In the genomic region with DNA sequence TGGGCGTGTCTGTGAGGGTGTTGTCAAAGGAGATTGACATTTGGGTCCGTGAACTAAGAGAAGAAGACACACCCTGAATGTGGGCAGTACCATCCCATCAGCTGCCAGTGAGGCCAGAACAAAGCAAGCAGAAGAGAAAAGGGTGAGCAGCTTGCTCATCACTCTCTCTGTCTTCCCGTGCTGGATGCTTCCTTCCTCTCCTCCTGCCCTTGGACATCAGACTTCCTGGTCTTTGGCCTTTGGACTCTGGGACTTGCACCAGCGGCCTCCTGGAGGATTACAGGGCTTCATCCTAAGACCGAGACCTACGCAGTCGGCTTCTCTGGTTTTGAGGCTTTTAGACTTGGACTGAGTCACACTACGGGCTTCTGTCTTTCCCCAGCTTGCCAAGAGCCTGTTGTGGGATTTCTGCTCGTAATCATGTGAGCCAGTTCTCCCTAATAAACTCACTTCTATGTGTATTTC, we compare ENCODE assay signal across 12 cellular contexts. TPM values are rescaled to one million over a fixed set of nuclear protein-coding genes. Genes with fewer than 3 reads are reported as not detected.
A peak's percentile ranks its signal among the peaks of the same experiment; 100 is the strongest.
DNase-seq lines count a peak whose midpoint lies in the region; ATAC-seq and TF ChIP-seq lines count a peak whose summit lies in the region.
"Had no signal": no experiment of that assay in that cellular context is flagged by ENCODE, and none has a peak within 500 bp of the region (broad histone marks: within the 10 kb centered on the region; RNA-seq: fewer than 3 reads in every experiment).

No MANE protein-coding gene starts in this region.

- intact Hi-C loops in Right ventricle myocardium inferior (cut with DNase I) (no loop called here), cardiac septum (cut with DNase I) (no loop called here), MCF 10A (cut with micrococcal nuclease) (no loop called here), left lung (cut with DNase I) (no loop called here)

- H3K36me3 ChIP-seq in left lung, result peaks cover 0 to 9% of the 10 kb centered on the region in 2 donors
- H3K36me3 ChIP-seq: BLaER1 had no signal

- ATAC-seq in Right ventricle myocardium inferior, result peak; percentile 58
- ATAC-seq in left lung, result peak; percentile 48
- no peak for ATAC-seq in GM21367 (IDR thresholded peaks at IDR 0.05; ENCODE audit: unreplicated experiment)
- ATAC-seq in GM21825 (IDR thresholded peaks at IDR 0.05; ENCODE audit: unreplicated experiment), result no peak

- DNase-seq in Right ventricle myocardium inferior (ENCODE audit: missing footprints) (no peak), cardiac septum (ENCODE audit: low spot score) (no peak), MCF 10A (ENCODE audit: unreplicated experiment) (peak; percentile 45), left lung (no peak), dedifferentiated amniotic fluid mesenchymal stem cell (ENCODE audit: extremely low spot score) (no peak)
- DNase-seq in effector CD8-positive, alpha-beta T cell (lab: John Stamatoyannopoulos, UW), result no peak
- DNase-seq: stimulated activated CD4-positive, alpha-beta T cell treated with anti-CD3 and anti-CD28 coated beads, Interleukin-4, amount 100 ng/mL, for 1 hour had no signal

- H3K27me3 Mint-ChIP-seq in MCF 10A (ENCODE audit: insufficient read depth, unreplicated experiment), result peaks cover 48% of the 10 kb centered on the region
- H3K27me3 Mint-ChIP-seq: activated naive CD4-positive, alpha-beta T cell treated with anti-CD3 and anti-CD28 coated beads, Interleukin-2, amount 50 U/mL, for 24 hours had no signal

- H3K27ac ChIP-seq in left lung, result no peak overlapping the region
- H3K27ac ChIP-seq: BLaER1, SK-N-MC had no signal

- CTCF ChIA-PET in MCF 10A (lab: Yijun Ruan, JAX), result interaction anchor here (0.7 to 1.6 kb wide), 4 partner anchors 57 to 155 kb away, joined by 3 to 7 read pairs (median 5); no protein-coding TSS in a partner anchor

- H3K27me3 ChIP-seq in left lung, result no peaks in the 10 kb centered on the region
- H3K27me3 ChIP-seq: BLaER1 had no signal

- no peaks in the 10 kb centered on the region for H3K9me3 Mint-ChIP-seq in MCF 10A (ENCODE audit: unreplicated experiment)
- H3K9me3 Mint-ChIP-seq: activated naive CD4-positive, alpha-beta T cell treated with anti-CD3 and anti-CD28 coated beads, Interleukin-2, amount 50 U/mL, for 24 hours had no signal

- peaks cover 0 to 4% of the 10 kb centered on the region in 2 donors for H3K4me1 ChIP-seq in left lung

- no peak overlapping the region for H3K4me3 ChIP-seq in left lung
- H3K4me3 ChIP-seq: BLaER1, SK-N-MC had no signal

- BruUV-seq in MCF 10A (replicated peaks; lab: Mats Ljungman, UMichigan), result no TSS peak

- no peak for TF ChIP-seq CTCF in MCF 10A (IDR thresholded peaks at IDR 0.05; ENCODE audit: unreplicated experiment)
- no peak for TF ChIP-seq CTCF in left lung (IDR thresholded peaks at IDR 0.05)

- no peak overlapping the region for H3K27ac Mint-ChIP-seq in MCF 10A (ENCODE audit: low read depth, unreplicated experiment)
- H3K27ac Mint-ChIP-seq: activated naive CD4-positive, alpha-beta T cell treated with anti-CD3 and anti-CD28 coated beads, Interleukin-2, amount 50 U/mL, for 24 hours had no signal

- H3K36me3 Mint-ChIP-seq in MCF 10A (ENCODE audit: insufficient read depth, unreplicated experiment), result no peaks in the 10 kb centered on the region
- H3K36me3 Mint-ChIP-seq: activated naive CD4-positive, alpha-beta T cell treated with anti-CD3 and anti-CD28 coated beads, Interleukin-2, amount 50 U/mL, for 24 hours had no signal

- no peak overlapping the region for H3K4me3 Mint-ChIP-seq in MCF 10A (ENCODE audit: unreplicated experiment)
- H3K4me3 Mint-ChIP-seq: activated naive CD4-positive, alpha-beta T cell treated with anti-CD3 and anti-CD28 coated beads, Interleukin-2, amount 50 U/mL, for 24 hours had no signal

- H3K4me1 Mint-ChIP-seq in MCF 10A (ENCODE audit: insufficient read depth, unreplicated experiment), result peaks cover 6% of the 10 kb centered on the region

- POLR2A ChIA-PET in MCF 10A (lab: Yijun Ruan, JAX), result interaction anchor here (0.6 to 1.2 kb wide), 2 partner anchors 18 to 258 kb away, joined by 3 read pairs; no protein-coding TSS in a partner anchor

- no peaks in the 10 kb centered on the region for H3K9me3 ChIP-seq in left lung
- H3K9me3 ChIP-seq: BLaER1 had no signal

RNA-seq across cellular contexts. Expression of gene APOL2, which starts 18.8 kb away (rescaled TPM):
- total RNA-seq in Right ventricle myocardium inferior, result 67.0 TPM
- total RNA-seq in cardiac septum, result 47.9 TPM
- total RNA-seq in MCF 10A (2022), result 16.0 and 38.7 TPM in 2 replicates
- total RNA-seq in left lung, result 10 to 100 TPM; 51.3 to 63.0 TPM

RNA-seq across cellular contexts. Expression of gene APOL4, which starts 18.9 kb away (rescaled TPM):
- 6.9 TPM for total RNA-seq in Right ventricle myocardium inferior
- total RNA-seq in cardiac septum, result 6.1 TPM
- not detected in 2 replicates for total RNA-seq in MCF 10A (2022)
- 10 to 100 TPM in 1 of 2 donors, 1 to 10 TPM in 1; 8.5 to 12.8 TPM for total RNA-seq in left lung

RNA-seq across cellular contexts. Expression of gene APOL1, which starts 32.4 kb away (rescaled TPM):
- total RNA-seq in Right ventricle myocardium inferior, result 22.1 TPM
- total RNA-seq in cardiac septum, result 25.6 TPM
- total RNA-seq in MCF 10A (2022), result 0.14 and 0.69 TPM in 2 replicates
- total RNA-seq in left lung, result 100 to 1,000 TPM in 1 of 2 donors, 10 to 100 TPM in 1; 89.4 to 109 TPM

RNA-seq across cellular contexts. Expression of gene APOL3, which starts 59.9 kb away (rescaled TPM):
- total RNA-seq in Right ventricle myocardium inferior (31.7 TPM), cardiac septum (22.5 TPM), MCF 10A (2022) (0.44 and 1.8 TPM in 2 replicates), left lung (10 to 100 TPM; 27.0 to 57.9 TPM)

Comparison
In these comparisons a context has a peak if more than half of its experiments do, and no peak if none do; other contexts are left out.
1. ATAC-seq: peak in Right ventricle myocardium inferior (single experiment) and left lung (single experiment); none in GM21367 (single experiment) and GM21825 (single experiment).
2. RNA of gene APOL1, which starts 32.4 kb away (total RNA-seq): 89.4 to 109 TPM in left lung, 25.6 TPM in cardiac septum (single experiment) and 22.1 TPM in Right ventricle myocardium inferior (single experiment); 0.14 to 0.69 TPM in MCF 10A; every median in the first group is over 10 times any median in the second.